17 cellular contexts compared by ENCODE assay signal in the genomic region with DNA sequence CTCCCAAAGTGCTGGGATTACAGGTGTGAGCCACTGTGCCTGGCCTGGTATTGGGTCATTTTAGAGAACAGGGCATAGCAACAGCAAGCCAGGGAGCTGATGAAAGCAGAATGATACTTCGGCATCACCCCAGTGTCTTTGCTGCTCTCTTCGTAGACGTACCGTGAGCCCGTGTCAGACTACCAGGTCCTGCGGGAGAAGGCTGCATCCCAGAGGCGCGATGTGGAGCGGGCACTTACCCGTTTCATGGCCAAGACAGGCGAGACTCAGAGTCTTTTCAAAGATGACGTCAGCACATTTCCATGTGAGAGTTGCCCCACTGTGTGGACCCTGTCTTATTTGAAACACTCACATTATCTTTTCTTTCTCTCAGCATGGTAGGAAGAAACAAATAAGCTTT.
"Had no signal": no experiment of that assay in that cellular context is flagged by ENCODE, and none has a peak within 500 bp of the region (broad histone marks: within the 10 kb centered on the region; RNA-seq: fewer than 3 reads in every experiment).

No MANE protein-coding gene starts in this region.

- H3K27ac Mint-ChIP-seq: endodermal cell, naive B cell, nephron, type B pancreatic cell had no signal

- H3K9me3 Mint-ChIP-seq: endodermal cell, naive B cell, nephron, type B pancreatic cell had no signal

- H3K27me3 ChIP-seq: colonic mucosa, thyroid gland had no signal

- ATAC-seq: left lobe of liver, lower lobe of right lung had no signal

- H3K9me3 ChIP-seq: colonic mucosa, lower lobe of right lung, prostate gland, thyroid gland had no signal

- H3K27me3 Mint-ChIP-seq: naive B cell, type B pancreatic cell had no signal

- DNase-seq: colonic mucosa; effector CD4-positive, alpha-beta T cell; endodermal cell; erythroblast; foreskin melanocyte; lower lobe of right lung; mesenchymal stem cell; naive B cell; small intestine; stimulated activated CD4-positive, alpha-beta T cell treated with anti-CD3 and anti-CD28 coated beads, Interleukin-2, amount 100 ng/mL, for 48 hours; stimulated activated naive CD4-positive, alpha-beta T cell treated with Interleukin-2 at 50 U/mL for 16 hours; thyroid gland had no signal

- H3K4me3 ChIP-seq: colonic mucosa, lower lobe of right lung, prostate gland, thyroid gland had no signal

- H3K4me1 ChIP-seq: colonic mucosa, lower lobe of right lung, parathyroid adenoma, prostate gland, thyroid gland had no signal

- H3K4me3 Mint-ChIP-seq: endodermal cell, naive B cell, nephron, type B pancreatic cell had no signal

- H3K4me1 Mint-ChIP-seq: endodermal cell, naive B cell, nephron had no signal

- H3K27ac ChIP-seq: colonic mucosa, lower lobe of right lung, parathyroid adenoma, prostate gland, thyroid gland had no signal
